In the genomic region with DNA sequence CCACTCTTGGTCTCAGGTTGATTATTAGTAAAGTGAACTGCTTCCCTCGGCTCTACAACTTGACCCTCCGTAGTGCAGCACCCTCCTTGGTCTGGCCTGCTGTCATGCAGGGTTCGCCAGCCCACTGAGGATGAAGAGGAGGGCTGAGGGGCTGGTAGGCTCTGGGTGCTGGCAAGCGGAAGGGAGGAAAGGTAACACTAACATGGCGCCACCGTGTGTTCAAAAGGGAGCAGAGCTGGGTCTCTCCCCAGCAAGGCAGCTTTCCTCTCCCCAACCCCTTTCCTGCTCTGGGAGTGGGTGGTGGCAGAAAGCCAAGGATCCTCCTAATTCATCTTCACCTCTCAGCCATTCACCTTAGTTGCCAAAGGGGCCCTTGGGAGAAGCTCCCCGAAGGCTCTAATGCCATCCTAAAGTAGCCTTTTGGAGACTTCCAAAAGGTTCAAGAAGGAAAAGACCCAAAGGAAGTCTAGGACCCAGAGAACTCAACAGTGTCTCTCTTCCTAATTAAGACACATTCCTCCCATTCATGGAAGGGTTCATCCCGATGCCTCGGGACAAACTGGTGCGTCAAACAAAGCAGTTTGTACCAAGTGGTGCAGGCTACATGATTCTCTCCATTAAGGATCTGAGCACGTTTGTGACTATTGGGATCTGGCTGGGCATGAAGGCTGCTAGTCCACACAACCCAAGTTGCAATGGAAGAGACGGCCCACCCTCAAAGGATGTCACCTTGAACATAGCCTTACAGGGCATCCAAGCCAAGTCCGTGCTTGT, we compare ENCODE assay signal across 8 cellular contexts.
A peak's percentile ranks its signal among the peaks of the same experiment; 100 is the strongest.
DNase-seq lines count a peak whose midpoint lies in the region; ATAC-seq and TF ChIP-seq lines count a peak whose summit lies in the region.

No MANE protein-coding gene starts in this region.

- H3K4me3 Mint-ChIP-seq in activated CD4-positive, alpha-beta T cell treated with anti-CD3 and anti-CD28 coated beads, Interleukin-2, amount 10 ng/mL, durations not matched to agents 24 days and 14 days = no peak overlapping the region

- peak; percentile 58 for ATAC-seq in HG02973 (IDR thresholded peaks at IDR 0.05; ENCODE audit: unreplicated experiment)

- no peak overlapping the region for H3K27ac Mint-ChIP-seq in activated CD4-positive, alpha-beta T cell treated with anti-CD3 and anti-CD28 coated beads, Interleukin-2, amount 10 ng/mL, durations not matched to agents 24 days and 14 days

- no peaks in the 10 kb centered on the region for H3K9me3 Mint-ChIP-seq in activated CD4-positive, alpha-beta T cell treated with anti-CD3 and anti-CD28 coated beads, Interleukin-2, amount 10 ng/mL, durations not matched to agents 24 days and 14 days

- DNase-seq in D341Med (ENCODE audit: low spot score) (peak; percentile 89), NCI-H460 (ENCODE audit: extremely low read depth, low read depth) (peak; percentile 67), colonic mucosa (peak; percentile 73), lung microvascular endothelial cell (ENCODE audit: low read depth in 2 of 2) (peak; percentile 53 to 59), putamen (ENCODE audit: low spot score) (no peak)
- DNase-seq in activated CD4-positive, alpha-beta T cell treated with anti-CD3 and anti-CD28 coated beads, Interleukin-2, amount 10 ng/mL, durations not matched to agents 24 days and 14 days = peak; percentile 90
- peak; percentile 34 to 46 for DNase-seq in stimulated activated CD8-positive, alpha-beta memory T cell treated with anti-CD3 and anti-CD28 coated beads, Interleukin-2, amount 100 ng/mL, for 48 hours (ENCODE audit: low read depth in 2 of 2)

- no peaks in the 10 kb centered on the region for H3K36me3 ChIP-seq in colonic mucosa

- no peak overlapping the region for H3K27ac ChIP-seq in colonic mucosa

- peak overlapping the region in 1 of 2 donors; percentile 42 for H3K9ac ChIP-seq in colonic mucosa (ENCODE audit: low read depth in 2 of 2, low read length in 2 of 2)

- H3K9me3 ChIP-seq in colonic mucosa = no peaks in the 10 kb centered on the region

- peaks cover under 1% of the 10 kb centered on the region for H3K4me1 ChIP-seq in colonic mucosa

- H3K27me3 Mint-ChIP-seq in activated CD4-positive, alpha-beta T cell treated with anti-CD3 and anti-CD28 coated beads, Interleukin-2, amount 10 ng/mL, durations not matched to agents 24 days and 14 days = no peaks in the 10 kb centered on the region

- intact Hi-C loops in activated CD4-positive, alpha-beta T cell treated with anti-CD3 and anti-CD28 coated beads, Interleukin-2, amount 10 ng/mL, durations not matched to agents 24 days and 14 days (cut with micrococcal nuclease) = loop anchor here (1.0 to 10.0 kb wide), 3 partner anchors 105 to 412 kb away; a partner anchor contains a TSS
- intact Hi-C loops in colonic mucosa (cut with DNase I) = loop anchor here (10.0 kb wide), 2 partner anchors 172 to 412 kb away; a partner anchor contains a TSS

- peaks cover 8% of the 10 kb centered on the region for H3K36me3 Mint-ChIP-seq in activated CD4-positive, alpha-beta T cell treated with anti-CD3 and anti-CD28 coated beads, Interleukin-2, amount 10 ng/mL, durations not matched to agents 24 days and 14 days (ENCODE audit: low read depth)

- no peaks in the 10 kb centered on the region for H3K27me3 ChIP-seq in colonic mucosa

- H3K4me3 ChIP-seq in colonic mucosa = no peak overlapping the region

- TF ChIP-seq CTCF in colonic mucosa (IDR thresholded peaks at IDR 0.05) = peak; percentile 66

- peaks cover 6% of the 10 kb centered on the region for H3K4me1 Mint-ChIP-seq in activated CD4-positive, alpha-beta T cell treated with anti-CD3 and anti-CD28 coated beads, Interleukin-2, amount 10 ng/mL, durations not matched to agents 24 days and 14 days
